ENCODE assay signal across 29 cellular contexts in the genomic region with DNA sequence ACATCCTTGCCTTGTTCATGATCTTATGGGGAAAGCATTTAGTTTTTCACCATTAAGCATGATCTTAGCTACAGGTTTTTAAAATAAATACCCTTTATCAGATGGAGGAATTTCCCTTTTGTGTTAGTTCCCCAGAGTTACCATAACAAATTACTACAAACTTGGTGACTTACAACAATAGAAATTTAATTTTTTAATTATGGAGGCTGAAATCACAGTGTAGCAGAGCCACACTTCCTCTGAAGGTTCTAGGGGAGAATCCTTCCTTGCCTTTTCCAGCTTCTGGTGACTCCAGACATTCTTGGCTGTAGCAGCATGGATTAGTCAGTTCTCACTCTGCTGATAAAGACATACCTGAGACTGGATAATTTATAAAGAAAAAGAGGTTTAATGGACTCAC. TPM values are rescaled to one million over a fixed set of nuclear protein-coding genes. Genes with fewer than 3 reads are reported as not detected.
DNase-seq lines count a peak whose midpoint lies in the region; ATAC-seq, FAIRE-seq and TF ChIP-seq lines count a peak whose summit lies in the region.
"Had no signal": no experiment of that assay in that cellular context is flagged by ENCODE, and none has a peak within 500 bp of the region (broad histone marks: within the 10 kb centered on the region; RNA-seq: fewer than 3 reads in every experiment).

No MANE protein-coding gene starts in this region.

- H3K27ac Mint-ChIP-seq in astrocyte (ENCODE audit: unreplicated experiment) (peak overlapping the region; percentile 75), endodermal cell (peak overlapping the region; percentile 12)
- H3K27ac Mint-ChIP-seq: activated B cell treated with CpG ODN at 0.5 μM for 24 hours; stimulated activated memory B cell treated with anti-CD40 and anti-IgM and Interleukin-4, amounts not matched to agents 10 μg/mL and 1 μg/mL and 100 μg/mL, for 72 hours; type B pancreatic cell had no signal

- H2AFZ ChIP-seq in astrocyte (ENCODE audit: low read depth, low read length), result no peak overlapping the region

- H3K36me3 ChIP-seq in astrocyte (ENCODE audit: insufficient read depth, low read length) (peaks cover 4% of the 10 kb centered on the region), endodermal cell (ENCODE audit: control insufficient read depth, insufficient read depth, low read length) (peaks cover 7% of the 10 kb centered on the region)

- no peaks in the 10 kb centered on the region for H3K27me3 ChIP-seq in astrocyte (ENCODE audit: insufficient read depth, low read length)
- no peaks in the 10 kb centered on the region for H3K27me3 ChIP-seq in endodermal cell (ENCODE audit: control insufficient read depth, insufficient read depth, low read length, poor library complexity, severe bottlenecking)
- H3K27me3 ChIP-seq: esophagus muscularis mucosa, gastrocnemius medialis had no signal

- peaks cover 7% of the 10 kb centered on the region for H3K4me1 ChIP-seq in astrocyte (ENCODE audit: insufficient read depth, low read length)
- no peaks in the 10 kb centered on the region for H3K4me1 ChIP-seq in endodermal cell (ENCODE audit: control insufficient read depth, insufficient read depth, low read length)
- H3K4me1 ChIP-seq: gastrocnemius medialis, lower lobe of right lung had no signal

- no peak for TF ChIP-seq POLR2A in GM18505 (IDR thresholded peaks at IDR 0.05; ENCODE audit: borderline replicate concordance, extremely low read depth, insufficient read depth, insufficient read length)

- no peaks in the 10 kb centered on the region for H3K9me3 ChIP-seq in astrocyte (ENCODE audit: insufficient read depth, low read depth, low read length)
- H3K9me3 ChIP-seq in endodermal cell (ENCODE audit: control insufficient read depth, low read length), result no peaks in the 10 kb centered on the region
- H3K9me3 ChIP-seq: esophagus muscularis mucosa, gastrocnemius medialis, lower lobe of right lung, mucosa of descending colon had no signal

- H3K4me3 ChIP-seq in astrocyte (ENCODE audit: insufficient read depth, low read depth, low read length), result no peak overlapping the region
- H3K4me3 ChIP-seq in endodermal cell (ENCODE audit: low read length), result no peak overlapping the region
- H3K4me3 ChIP-seq: coronary artery, esophagus muscularis mucosa, gastrocnemius medialis, lower lobe of right lung, mucosa of descending colon had no signal

- H3K27me3 Mint-ChIP-seq in astrocyte (ENCODE audit: low read depth, unreplicated experiment), result no peaks in the 10 kb centered on the region
- H3K27me3 Mint-ChIP-seq in endodermal cell (ENCODE audit: insufficient read depth), result no peaks in the 10 kb centered on the region
- H3K27me3 Mint-ChIP-seq: activated B cell treated with CpG ODN at 0.5 μM for 24 hours; stimulated activated memory B cell treated with anti-CD40 and anti-IgM and Interleukin-4, amounts not matched to agents 10 μg/mL and 1 μg/mL and 100 μg/mL, for 72 hours; type B pancreatic cell had no signal

- H3K79me2 ChIP-seq in astrocyte (ENCODE audit: insufficient read depth, low read length), result peaks cover 26% of the 10 kb centered on the region

- no peaks in the 10 kb centered on the region for H3K9me3 Mint-ChIP-seq in astrocyte (ENCODE audit: unreplicated experiment)
- H3K9me3 Mint-ChIP-seq in endodermal cell, result no peaks in the 10 kb centered on the region
- H3K9me3 Mint-ChIP-seq: activated B cell treated with CpG ODN at 0.5 μM for 24 hours; natural killer cell; stimulated activated memory B cell treated with anti-CD40 and anti-IgM and Interleukin-4, amounts not matched to agents 10 μg/mL and 1 μg/mL and 100 μg/mL, for 72 hours; type B pancreatic cell had no signal

- DNase-seq in EH (ENCODE audit: low read depth) (peak; percentile 29), astrocyte (ENCODE audit: low read depth) (peak; percentile 74), endodermal cell (no peak), non-pigmented ciliary epithelial cell (ENCODE audit: low read depth) (peak; percentile 15), SHP77 treated with DMSO at 0.1 percent for 48 hours (lab: John Stamatoyannopoulos, UW) (no peak)
- DNase-seq: activated B cell treated with CpG ODN at 0.5 μM for 24 hours; activated CD4-positive, alpha-beta T cell treated with anti-CD3 and anti-CD28 coated beads, Interleukin-2, amount 50 U/mL, for 1 hour; activated naive CD4-positive, alpha-beta T cell; COR-L47; gastrocnemius medialis; lower lobe of right lung; mucosa of descending colon; MV-4-11; natural killer cell; NCI-H1436; NCI-H446 treated with DMSO at 0.1 percent for 48 hours; occipital lobe; retina; RPMI8226; T-helper 1 cell had no signal

- no peak for FAIRE-seq in astrocyte (lab: Jason Lieb, UNC)
- FAIRE-seq: bronchial epithelial cell had no signal

- no peak overlapping the region for H3K4me2 ChIP-seq in astrocyte (ENCODE audit: low read length)

- H3K27ac ChIP-seq in astrocyte (ENCODE audit: low read depth, low read length) (peak overlapping the region; percentile 48), endodermal cell (ENCODE audit: low read depth, low read length) (no peak overlapping the region)
- H3K27ac ChIP-seq: C4-2B, coronary artery, gastrocnemius medialis, lower lobe of right lung had no signal

- H3K4me1 Mint-ChIP-seq in astrocyte (ENCODE audit: low read depth, unreplicated experiment), result peaks cover 14% of the 10 kb centered on the region
- H3K4me1 Mint-ChIP-seq in endodermal cell, result peaks cover 9% of the 10 kb centered on the region
- H3K4me1 Mint-ChIP-seq: activated B cell treated with CpG ODN at 0.5 μM for 24 hours had no signal

- TF ChIP-seq CTCF in astrocyte (IDR thresholded peaks at IDR 0.05; ENCODE audit: insufficient read depth, low read depth, low read length) (no peak), endodermal cell (conservative IDR thresholded peaks at IDR 0.05) (no peak)

- H4K20me1 ChIP-seq in astrocyte (ENCODE audit: insufficient read depth, low read length), result peaks cover 3% of the 10 kb centered on the region

- peaks cover 5% of the 10 kb centered on the region for H3K36me3 Mint-ChIP-seq in astrocyte (ENCODE audit: low read depth, unreplicated experiment)
- H3K36me3 Mint-ChIP-seq in endodermal cell (ENCODE audit: low read depth), result peaks cover 13% of the 10 kb centered on the region

- H3K9ac ChIP-seq in astrocyte (ENCODE audit: low read length) (no peak overlapping the region), endodermal cell (ENCODE audit: extremely low read depth, low read length, poor library complexity, severe bottlenecking) (no peak overlapping the region)

- H3K4me3 Mint-ChIP-seq in astrocyte (ENCODE audit: unreplicated experiment), result no peak overlapping the region
- no peak overlapping the region for H3K4me3 Mint-ChIP-seq in endodermal cell
- H3K4me3 Mint-ChIP-seq: activated B cell treated with CpG ODN at 0.5 μM for 24 hours; natural killer cell; stimulated activated memory B cell treated with anti-CD40 and anti-IgM and Interleukin-4, amounts not matched to agents 10 μg/mL and 1 μg/mL and 100 μg/mL, for 72 hours; type B pancreatic cell had no signal

- ATAC-seq in GM18907 (IDR thresholded peaks at IDR 0.05; ENCODE audit: unreplicated experiment) (no peak), GM18505 (IDR thresholded peaks at IDR 0.05; ENCODE audit: unreplicated experiment) (no peak), GM21528 (IDR thresholded peaks at IDR 0.05; ENCODE audit: low FRiP score, unreplicated experiment) (no peak)
- ATAC-seq: gastrocnemius medialis; lower lobe of right lung; mucosa of descending colon; natural killer cell; stimulated activated memory B cell treated with anti-CD40 and anti-IgM and Interleukin-4, amounts not matched to agents 10 μg/mL and 1 μg/mL and 100 μg/mL, for 72 hours had no signal

RNA-seq across cellular contexts. Expression of a gene that starts 18.5 kb away (rescaled TPM):
- total RNA-seq in astrocyte (17.7 and 18.7 TPM in 2 replicates), endodermal cell (1 to 10 TPM; 7.3 to 9.5 TPM)
- 7.9 TPM for polyA plus RNA-seq in endodermal cell (2013, experiment 1 of 2)
- polyA plus RNA-seq in endodermal cell (2013, experiment 2 of 2), result 7.9 TPM

RNA-seq across cellular contexts. Expression of a gene that starts 38.3 kb away (rescaled TPM):
- total RNA-seq in astrocyte (41.6 and 46.4 TPM in 2 replicates), endodermal cell (10 to 100 TPM; 61.8 to 67.6 TPM)
- polyA plus RNA-seq in endodermal cell (2013, experiment 1 of 2), result 56.3 TPM
- polyA plus RNA-seq in endodermal cell (2013, experiment 2 of 2), result 58.0 TPM

Comparison
In these comparisons a context has a peak if more than half of its experiments do, and no peak if none do; other contexts are left out.
1. DNase-seq: peak in EH (single experiment), astrocyte (single experiment) and non-pigmented ciliary epithelial cell (single experiment); none in endodermal cell (single experiment) and SHP77 treated with DMSO at 0.1 percent for 48 hours (single experiment).